Comparison of ENCODE assay signal across 1 cellular context in the genomic region with DNA sequence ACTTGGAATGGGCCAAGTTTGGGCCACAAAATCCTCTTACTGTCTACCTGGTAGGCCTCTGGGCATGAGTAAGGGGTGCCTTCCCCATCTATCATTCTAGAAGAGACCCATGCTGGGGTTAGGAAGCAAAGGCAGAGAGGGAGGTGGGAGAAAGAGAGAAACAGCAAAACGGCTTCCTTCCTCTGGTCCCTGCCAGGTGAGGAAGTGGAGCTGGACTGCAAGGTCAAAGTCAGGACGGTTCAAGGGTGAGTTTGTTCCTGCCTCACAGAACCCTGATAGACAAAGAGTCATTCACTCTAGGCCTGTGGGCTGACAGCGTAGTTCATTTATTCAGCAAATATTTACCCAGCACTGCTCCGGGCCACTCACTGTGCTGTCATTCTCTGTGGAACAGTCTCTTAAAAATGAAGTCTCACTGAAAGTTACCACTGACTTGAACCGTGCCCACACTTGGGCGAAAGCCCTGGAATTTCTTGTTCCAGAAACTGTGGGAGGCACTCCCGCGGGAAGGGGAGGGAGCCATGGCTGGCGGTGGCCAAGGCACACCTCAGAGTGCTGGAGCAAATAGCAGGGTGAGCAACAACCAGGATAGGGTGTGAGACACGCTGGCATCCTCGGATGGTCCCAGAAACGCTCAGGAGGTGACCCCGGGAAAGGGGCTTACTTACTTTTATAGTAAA.
TF ChIP-seq lines count a peak whose summit lies in the region.

No MANE protein-coding gene starts in this region.

TF ChIP-seq in H1, 55 proteins besides CTCF, POLR2A, EP300 and RAD21:
- TF ChIP-seq RBBP5 (IDR thresholded peaks at IDR 0.05; ENCODE audit: borderline replicate concordance, low read depth, low read length) (no peak), GTF2F1 (IDR thresholded peaks at IDR 0.05; ENCODE audit: borderline replicate concordance, low read depth, low read length) (no peak), KDM5A (IDR thresholded peaks at IDR 0.05; ENCODE audit: low read length) (no peak), POLR2AphosphoS5 (IDR thresholded peaks at IDR 0.05; ENCODE audit: low read depth, low read length) (no peak), CHD2 (IDR thresholded peaks at IDR 0.05; ENCODE audit: low read length) (no peak), TCF12 (IDR thresholded peaks at IDR 0.05; ENCODE audit: low read depth, low read length) (no peak), CBX8 (IDR thresholded peaks at IDR 0.05; ENCODE audit: borderline replicate concordance, low read depth, low read length) (no peak), SP4 (IDR thresholded peaks at IDR 0.05; ENCODE audit: low read length) (no peak)
- TF ChIP-seq, protein P1, sequence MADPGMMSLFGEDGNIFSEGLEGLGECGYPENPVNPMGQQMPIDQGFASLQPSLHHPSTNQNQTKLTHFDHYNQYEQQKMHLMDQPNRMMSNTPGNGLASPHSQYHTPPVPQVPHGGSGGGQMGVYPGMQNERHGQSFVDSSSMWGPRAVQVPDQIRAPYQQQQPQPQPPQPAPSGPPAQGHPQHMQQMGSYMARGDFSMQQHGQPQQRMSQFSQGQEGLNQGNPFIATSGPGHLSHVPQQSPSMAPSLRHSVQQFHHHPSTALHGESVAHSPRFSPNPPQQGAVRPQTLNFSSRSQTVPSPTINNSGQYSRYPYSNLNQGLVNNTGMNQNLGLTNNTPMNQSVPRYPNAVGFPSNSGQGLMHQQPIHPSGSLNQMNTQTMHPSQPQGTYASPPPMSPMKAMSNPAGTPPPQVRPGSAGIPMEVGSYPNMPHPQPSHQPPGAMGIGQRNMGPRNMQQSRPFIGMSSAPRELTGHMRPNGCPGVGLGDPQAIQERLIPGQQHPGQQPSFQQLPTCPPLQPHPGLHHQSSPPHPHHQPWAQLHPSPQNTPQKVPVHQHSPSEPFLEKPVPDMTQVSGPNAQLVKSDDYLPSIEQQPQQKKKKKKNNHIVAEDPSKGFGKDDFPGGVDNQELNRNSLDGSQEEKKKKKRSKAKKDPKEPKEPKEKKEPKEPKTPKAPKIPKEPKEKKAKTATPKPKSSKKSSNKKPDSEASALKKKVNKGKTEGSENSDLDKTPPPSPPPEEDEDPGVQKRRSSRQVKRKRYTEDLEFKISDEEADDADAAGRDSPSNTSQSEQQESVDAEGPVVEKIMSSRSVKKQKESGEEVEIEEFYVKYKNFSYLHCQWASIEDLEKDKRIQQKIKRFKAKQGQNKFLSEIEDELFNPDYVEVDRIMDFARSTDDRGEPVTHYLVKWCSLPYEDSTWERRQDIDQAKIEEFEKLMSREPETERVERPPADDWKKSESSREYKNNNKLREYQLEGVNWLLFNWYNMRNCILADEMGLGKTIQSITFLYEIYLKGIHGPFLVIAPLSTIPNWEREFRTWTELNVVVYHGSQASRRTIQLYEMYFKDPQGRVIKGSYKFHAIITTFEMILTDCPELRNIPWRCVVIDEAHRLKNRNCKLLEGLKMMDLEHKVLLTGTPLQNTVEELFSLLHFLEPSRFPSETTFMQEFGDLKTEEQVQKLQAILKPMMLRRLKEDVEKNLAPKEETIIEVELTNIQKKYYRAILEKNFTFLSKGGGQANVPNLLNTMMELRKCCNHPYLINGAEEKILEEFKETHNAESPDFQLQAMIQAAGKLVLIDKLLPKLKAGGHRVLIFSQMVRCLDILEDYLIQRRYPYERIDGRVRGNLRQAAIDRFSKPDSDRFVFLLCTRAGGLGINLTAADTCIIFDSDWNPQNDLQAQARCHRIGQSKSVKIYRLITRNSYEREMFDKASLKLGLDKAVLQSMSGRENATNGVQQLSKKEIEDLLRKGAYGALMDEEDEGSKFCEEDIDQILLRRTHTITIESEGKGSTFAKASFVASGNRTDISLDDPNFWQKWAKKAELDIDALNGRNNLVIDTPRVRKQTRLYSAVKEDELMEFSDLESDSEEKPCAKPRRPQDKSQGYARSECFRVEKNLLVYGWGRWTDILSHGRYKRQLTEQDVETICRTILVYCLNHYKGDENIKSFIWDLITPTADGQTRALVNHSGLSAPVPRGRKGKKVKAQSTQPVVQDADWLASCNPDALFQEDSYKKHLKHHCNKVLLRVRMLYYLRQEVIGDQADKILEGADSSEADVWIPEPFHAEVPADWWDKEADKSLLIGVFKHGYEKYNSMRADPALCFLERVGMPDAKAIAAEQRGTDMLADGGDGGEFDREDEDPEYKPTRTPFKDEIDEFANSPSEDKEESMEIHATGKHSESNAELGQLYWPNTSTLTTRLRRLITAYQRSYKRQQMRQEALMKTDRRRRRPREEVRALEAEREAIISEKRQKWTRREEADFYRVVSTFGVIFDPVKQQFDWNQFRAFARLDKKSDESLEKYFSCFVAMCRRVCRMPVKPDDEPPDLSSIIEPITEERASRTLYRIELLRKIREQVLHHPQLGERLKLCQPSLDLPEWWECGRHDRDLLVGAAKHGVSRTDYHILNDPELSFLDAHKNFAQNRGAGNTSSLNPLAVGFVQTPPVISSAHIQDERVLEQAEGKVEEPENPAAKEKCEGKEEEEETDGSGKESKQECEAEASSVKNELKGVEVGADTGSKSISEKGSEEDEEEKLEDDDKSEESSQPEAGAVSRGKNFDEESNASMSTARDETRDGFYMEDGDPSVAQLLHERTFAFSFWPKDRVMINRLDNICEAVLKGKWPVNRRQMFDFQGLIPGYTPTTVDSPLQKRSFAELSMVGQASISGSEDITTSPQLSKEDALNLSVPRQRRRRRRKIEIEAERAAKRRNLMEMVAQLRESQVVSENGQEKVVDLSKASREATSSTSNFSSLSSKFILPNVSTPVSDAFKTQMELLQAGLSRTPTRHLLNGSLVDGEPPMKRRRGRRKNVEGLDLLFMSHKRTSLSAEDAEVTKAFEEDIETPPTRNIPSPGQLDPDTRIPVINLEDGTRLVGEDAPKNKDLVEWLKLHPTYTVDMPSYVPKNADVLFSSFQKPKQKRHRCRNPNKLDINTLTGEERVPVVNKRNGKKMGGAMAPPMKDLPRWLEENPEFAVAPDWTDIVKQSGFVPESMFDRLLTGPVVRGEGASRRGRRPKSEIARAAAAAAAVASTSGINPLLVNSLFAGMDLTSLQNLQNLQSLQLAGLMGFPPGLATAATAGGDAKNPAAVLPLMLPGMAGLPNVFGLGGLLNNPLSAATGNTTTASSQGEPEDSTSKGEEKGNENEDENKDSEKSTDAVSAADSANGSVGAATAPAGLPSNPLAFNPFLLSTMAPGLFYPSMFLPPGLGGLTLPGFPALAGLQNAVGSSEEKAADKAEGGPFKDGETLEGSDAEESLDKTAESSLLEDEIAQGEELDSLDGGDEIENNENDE (IDR thresholded peaks at IDR 0.05; ENCODE audit: insufficient replicate concordance, low read length), result no peak
TF ChIP-seq in H1: peak in this region for 0.
